In genomic region chrX:98607739-98608138, GRCh38 we compare ENCODE assay signal across 2 cellular contexts.
TF ChIP-seq lines count a peak whose summit lies in the region.

No MANE protein-coding gene starts in this region.

TF ChIP-seq in H1, 55 proteins besides CTCF, POLR2A, EP300 and RAD21 (continued from another document):
- TF ChIP-seq ASH2L (IDR thresholded peaks at IDR 0.05; ENCODE audit: low read length) (no peak), JUN (IDR thresholded peaks at IDR 0.05; ENCODE audit: low read depth, low read length) (no peak), ATF3 (IDR thresholded peaks at IDR 0.05; ENCODE audit: insufficient read depth, low read depth, low read length) (no peak), RBBP5 (IDR thresholded peaks at IDR 0.05; ENCODE audit: borderline replicate concordance, low read depth, low read length) (no peak)

TF ChIP-seq in SK-N-SH, 30 proteins besides CTCF, POLR2A, EP300 and RAD21 (continued from another document):
- no peak for TF ChIP-seq IRF3 (IDR thresholded peaks at IDR 0.05; ENCODE audit: low read depth, low read length)
- no peak for TF ChIP-seq TAF1 (IDR thresholded peaks at IDR 0.05; ENCODE audit: borderline replicate concordance, low read depth, low read length)
- TF ChIP-seq FOXJ3 (CRISPR knock-in tag; IDR thresholded peaks at IDR 0.05), result no peak
